In the genomic region with DNA sequence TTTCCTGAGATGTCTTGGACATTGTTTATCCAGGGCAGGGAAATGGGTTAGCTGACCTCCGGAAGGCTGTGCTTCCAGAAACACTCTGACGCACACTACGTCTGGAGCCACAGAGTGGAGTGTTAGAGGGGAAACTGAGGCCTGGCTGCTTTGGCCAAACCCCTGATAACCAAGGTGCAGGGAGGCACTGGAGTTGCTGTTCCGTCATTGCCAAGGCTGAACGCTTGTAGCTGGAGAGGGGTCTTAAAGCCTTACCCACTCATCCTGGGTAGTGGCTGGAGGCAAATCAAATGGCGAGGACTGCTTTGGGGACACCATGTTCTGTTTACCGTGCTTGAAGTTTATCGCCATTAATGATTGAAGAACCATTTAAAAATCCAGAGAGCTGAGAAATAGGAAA, we compare ENCODE assay signal across 22 cellular contexts.
"Had no signal": no experiment of that assay in that cellular context is flagged by ENCODE, and none has a peak within 500 bp of the region (broad histone marks: within the 10 kb centered on the region; RNA-seq: fewer than 3 reads in every experiment).

No MANE protein-coding gene starts in this region.

- H3K27me3 ChIP-seq: neutrophil, testis, tibial artery, upper lobe of left lung, uterus had no signal

- FAIRE-seq: endometrium, frontal cortex, kidney had no signal

- H3K4me1 ChIP-seq: parathyroid adenoma, testis, tibial artery, upper lobe of left lung, uterus had no signal

- H3K79me2 ChIP-seq: parathyroid adenoma had no signal

- H3K36me3 ChIP-seq: neutrophil, upper lobe of left lung, uterus had no signal

- H3K4me2 ChIP-seq: smooth muscle cell had no signal

- H3K27ac ChIP-seq: coronary artery, neutrophil, parathyroid adenoma, testis, tibial artery, upper lobe of left lung, uterus had no signal

- DNase-seq: dermis blood vessel endothelial cell; effector memory CD4-positive, alpha-beta T cell; erythroblast; hypothalamus; immature natural killer cell; kidney; naive B cell; stimulated activated CD4-positive, alpha-beta T cell treated with anti-CD3 and anti-CD28 coated beads, Interleukin-2, amount 100 ng/mL, for 24 hours; stimulated activated CD4-positive, alpha-beta T cell treated with anti-CD3 and anti-CD28 coated beads, Interleukin-4, amount 100 ng/mL, for 24 hours; stimulated activated naive CD4-positive, alpha-beta T cell treated with Interleukin-2 at 50 U/mL for 16 hours; substantia nigra; testis; tibial artery; upper lobe of left lung; uterus had no signal

- H3K4me3 ChIP-seq: coronary artery, lung, smooth muscle cell, testis, tibial artery, upper lobe of left lung, uterus had no signal

- H2AFZ ChIP-seq: parathyroid adenoma had no signal

- H3K9me3 ChIP-seq: neutrophil, testis, tibial artery, upper lobe of left lung, uterus had no signal

- H3K9ac ChIP-seq: parathyroid adenoma had no signal
